ENCODE assay signal across 1 cellular context in genomic region chr2:180190851-180191250, GRCh38.
TF ChIP-seq lines count a peak whose summit lies in the region.

No MANE protein-coding gene starts in this region.

TF ChIP-seq in H1, 55 proteins besides CTCF, POLR2A, EP300 and RAD21:
- no peak for TF ChIP-seq CHD2 (IDR thresholded peaks at IDR 0.05; ENCODE audit: low read length)
- TF ChIP-seq SUZ12 (IDR thresholded peaks at IDR 0.05; ENCODE audit: low read length) = no peak
- no peak for TF ChIP-seq EGR1 (IDR thresholded peaks at IDR 0.05; ENCODE audit: borderline replicate concordance, low read depth, low read length)
- no peak for TF ChIP-seq GTF2F1 (IDR thresholded peaks at IDR 0.05; ENCODE audit: borderline replicate concordance, low read depth, low read length)
TF ChIP-seq in H1: peak in this region for 0.
